In the genomic region with DNA sequence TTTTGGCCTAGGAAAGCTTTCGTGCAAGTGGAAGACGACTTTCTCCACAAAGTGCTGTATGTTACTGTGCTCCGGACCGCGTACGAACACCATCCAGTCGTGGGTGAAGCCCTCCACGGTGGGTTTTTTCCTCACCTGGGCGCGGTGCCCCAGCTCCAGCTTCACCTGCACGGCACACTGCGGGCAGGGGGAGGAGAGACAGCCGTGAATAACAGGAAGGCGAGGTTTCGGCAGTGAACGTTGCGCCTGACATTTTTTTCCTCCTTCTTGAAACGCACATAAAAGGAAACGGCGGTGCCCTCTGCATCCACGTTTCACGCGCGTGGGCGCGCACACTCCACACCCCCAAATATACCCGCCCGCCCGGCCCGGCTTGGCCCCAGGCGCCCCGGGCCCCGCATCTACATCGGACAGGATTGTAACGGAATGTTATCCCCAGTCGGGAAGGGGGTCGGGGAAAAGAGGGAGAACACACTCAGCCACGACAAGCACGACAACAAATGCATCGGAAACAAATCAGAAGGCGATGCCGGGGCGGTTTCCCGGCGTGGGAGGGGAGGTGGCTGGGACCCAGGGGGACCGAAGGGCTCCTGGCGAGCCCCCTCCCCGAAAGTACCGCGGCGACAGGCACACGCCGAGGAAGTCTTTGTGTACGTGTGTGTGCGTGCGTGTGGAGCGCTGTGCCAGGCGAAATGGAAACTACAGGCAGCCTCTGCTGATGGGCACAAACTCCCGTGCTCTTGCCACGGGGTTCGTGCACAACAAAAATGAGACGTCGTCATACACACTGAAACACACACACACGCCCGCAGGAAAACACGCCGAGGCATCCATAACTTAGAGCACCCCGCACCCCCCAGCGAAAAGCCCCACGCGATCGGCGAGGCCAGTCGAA, we compare ENCODE assay signal across 8 cellular contexts. TPM values are rescaled to one million over a fixed set of nuclear protein-coding genes. Genes with fewer than 3 reads are reported as not detected.
DNase-seq lines count a peak whose midpoint lies in the region; ATAC-seq and TF ChIP-seq lines count a peak whose summit lies in the region.

No MANE protein-coding gene starts in this region.

- H3K9me3 ChIP-seq in NT2/D1 (ENCODE audit: insufficient read depth, low read length) (no peaks in the 10 kb centered on the region), gastroesophageal sphincter (no peaks in the 10 kb centered on the region), neutrophil (no peaks in the 10 kb centered on the region), thyroid gland (no peaks in the 10 kb centered on the region)

- no peak for ATAC-seq in gastroesophageal sphincter
- no peak for ATAC-seq in HG03520 (IDR thresholded peaks at IDR 0.05; ENCODE audit: unreplicated experiment)

- H3K27me3 ChIP-seq in NT2/D1 (ENCODE audit: insufficient read depth, insufficient read length) = peaks cover 61% of the 10 kb centered on the region
- H3K27me3 ChIP-seq in gastroesophageal sphincter = no peaks in the 10 kb centered on the region
- peaks cover 75% of the 10 kb centered on the region for H3K27me3 ChIP-seq in neutrophil
- no peaks in the 10 kb centered on the region for H3K27me3 ChIP-seq in thyroid gland

- H3K27ac ChIP-seq in gastroesophageal sphincter (peak overlapping the region; percentile 76 to 96 (median 92)), neutrophil (no peak overlapping the region), thyroid gland (peak overlapping the region; percentile 90 to 97 (median 95))

- whole genome bisulfite sequencing in gastroesophageal sphincter (ENCODE audit: low coverage in 1 of 2), 2 donors = 0% methylated on average over 9 of the region's 74 CpGs; no CpG with 5 or more reads in 1 of the 2 donors
- WGBS in thyroid gland, 2 donors = 1% methylated on average over 52 to 71 of the region's 74 CpGs

- intact Hi-C loops in thyroid gland (cut with DNase I) = loop anchor here (5.0 to 10.0 kb wide), 2 partner anchors 266 to 321 kb away; no protein-coding TSS in a partner anchor

- H3K36me3 ChIP-seq in NT2/D1 (ENCODE audit: insufficient read depth, insufficient read length, low read length) (no peaks in the 10 kb centered on the region), gastroesophageal sphincter (no peaks in the 10 kb centered on the region), neutrophil (no peaks in the 10 kb centered on the region), thyroid gland (no peaks in the 10 kb centered on the region)

- H3K4me3 ChIP-seq in NT2/D1 (ENCODE audit: insufficient read length, low read depth) (peak overlapping the region; percentile 66), gastroesophageal sphincter (peak overlapping the region; percentile 96 to 97), neutrophil (ENCODE audit: low read depth in 1 of 2, low read length in 1 of 2) (peak overlapping the region; percentile 62 to 79), thyroid gland (replicated peaks in 1 of 3) (peak overlapping the region; percentile 85 to 98 (median 95))

- TF ChIP-seq EP300 in gastroesophageal sphincter (IDR thresholded peaks at IDR 0.05) = no peak

- H3K4me1 ChIP-seq in NT2/D1 (ENCODE audit: insufficient read depth, insufficient read length) = peaks cover 7% of the 10 kb centered on the region
- H3K4me1 ChIP-seq in gastroesophageal sphincter = peaks cover 0 to 63% (median 6%) of the 10 kb centered on the region in 3 donors
- peaks cover 42 to 45% of the 10 kb centered on the region in 2 experiments for H3K4me1 ChIP-seq in neutrophil (ENCODE audit: control insufficient read depth in 1 of 2, insufficient read depth in 1 of 2, low read depth in 1 of 2, low read length in 1 of 2)
- H3K4me1 ChIP-seq in thyroid gland = peaks cover 16 to 21% of the 10 kb centered on the region in 2 donors

- no peak for TF ChIP-seq CTCF in gastroesophageal sphincter (IDR thresholded peaks at IDR 0.05)
- no peak for TF ChIP-seq CTCF in neutrophil (IDR thresholded peaks at IDR 0.05)
- TF ChIP-seq CTCF in thyroid gland (IDR thresholded peaks at IDR 0.05) = no peak

- no peak for TF ChIP-seq POLR2A in gastroesophageal sphincter (IDR thresholded peaks at IDR 0.05)
- no peak for TF ChIP-seq POLR2A in thyroid gland (IDR thresholded peaks at IDR 0.05)

- H3K9ac ChIP-seq in NT2/D1 (ENCODE audit: insufficient read length, low read depth) = peak overlapping the region; percentile 69

- DNase-seq in ELR (ENCODE audit: low read depth) (peak; percentile 46), NT2/D1 (ENCODE audit: low read depth, low spot score) (no peak), activated gamma-delta T cell (lab: John Stamatoyannopoulos, UW) (peak; percentile 15), thyroid gland (peak; percentile 51 to 52), NCI-H187 treated with DMSO at 0.1 percent for 48 hours (lab: John Stamatoyannopoulos, UW) (no peak)

RNA-seq across cellular contexts. Expression of gene MLLT3, which starts 1.4 kb away (rescaled TPM):
- 10 to 100 TPM; 21.2 to 37.2 (median 29.6) TPM for total RNA-seq in gastroesophageal sphincter
- 10 to 100 TPM; 29.8 to 51.0 (median 47.1) TPM for total RNA-seq in thyroid gland

Comparison
In these comparisons a context has a peak if more than half of its experiments do, and no peak if none do; other contexts are left out.
1. DNase-seq: peak in ELR (single experiment), activated gamma-delta T cell (single experiment) and thyroid gland (2 of 2); none in NT2/D1 (single experiment) and NCI-H187 treated with DMSO at 0.1 percent for 48 hours (single experiment).
2. Peak in every context shown above with its lines, with median percentiles within 50 percentile points of each other: H3K4me3 ChIP-seq.